14 cellular contexts compared by ENCODE assay signal in the genomic region with DNA sequence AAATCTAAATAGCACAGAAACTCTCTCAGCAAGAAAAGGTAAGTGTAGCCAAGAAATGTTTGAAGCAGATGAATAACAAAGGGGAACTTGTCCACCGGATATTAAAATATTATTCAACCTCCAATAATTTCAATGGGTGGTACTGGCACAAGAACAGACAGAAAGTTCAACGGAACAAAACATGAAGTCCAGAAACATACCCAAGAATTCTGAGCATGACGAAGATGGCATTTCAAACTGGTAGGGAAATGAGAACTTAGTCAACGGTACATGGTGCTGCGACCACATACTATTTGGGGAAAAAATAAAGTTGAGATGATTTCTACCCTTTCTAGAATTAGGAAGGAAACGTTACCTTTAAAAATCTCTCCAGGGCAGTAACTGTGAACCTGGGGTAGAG. TPM values are rescaled to one million over a fixed set of nuclear protein-coding genes. Genes with fewer than 3 reads are reported as not detected.
A peak's percentile ranks its signal among the peaks of the same experiment; 100 is the strongest.
DNase-seq lines count a peak whose midpoint lies in the region; ATAC-seq and TF ChIP-seq lines count a peak whose summit lies in the region.
"Had no signal": no experiment of that assay in that cellular context is flagged by ENCODE, and none has a peak within 500 bp of the region (broad histone marks: within the 10 kb centered on the region; RNA-seq: fewer than 3 reads in every experiment).

No MANE protein-coding gene starts in this region.

- ATAC-seq in CD4-positive, CD25-positive, alpha-beta regulatory T cell (ENCODE audit: low read depth in 2 of 2), result no peak
- ATAC-seq in gastroesophageal sphincter (no peak), GM21737 (IDR thresholded peaks at IDR 0.05; ENCODE audit: unreplicated experiment) (no peak)
- ATAC-seq: K562, left lobe of liver had no signal

- no peaks in the 10 kb centered on the region for H3K36me3 ChIP-seq in CD4-positive, CD25-positive, alpha-beta regulatory T cell (ENCODE audit: control insufficient read depth, insufficient read depth, low read length)
- H3K36me3 ChIP-seq in KMS-11 (ENCODE audit: insufficient read depth) (peaks cover 12% of the 10 kb centered on the region; the same call in 1 of the 2 replicates), neutrophil (no peaks in the 10 kb centered on the region), gastroesophageal sphincter (peaks cover 0 to 7% of the 10 kb centered on the region in 2 donors)

- no peaks in the 10 kb centered on the region for H3K9me3 Mint-ChIP-seq in CD4-positive, CD25-positive, alpha-beta regulatory T cell

- no peak for DNase-seq in CD4-positive, CD25-positive, alpha-beta regulatory T cell
- DNase-seq in astrocyte of the cerebellum (ENCODE audit: low read depth) (no peak), GM20000 (ENCODE audit: low spot score) (no peak), middle frontal gyrus (ENCODE audit: extremely low spot score, low spot score) (no peak)
- DNase-seq: NCI-H2029; stimulated activated CD4-positive, alpha-beta T cell treated with anti-CD3 and anti-CD28 coated beads, Interleukin-2, amount 100 ng/mL, for 48 hours; stimulated activated naive CD4-positive, alpha-beta T cell treated with Interleukin-2 at 50 U/mL for 16 hours had no signal

- peaks cover 96% of the 10 kb centered on the region for H3K79me2 ChIP-seq in KMS-11 (ENCODE audit: insufficient read depth, low read depth)

- peaks cover 42 to 91% (median 78%) of the 10 kb centered on the region in 4 donors for H3K4me1 Mint-ChIP-seq in CD4-positive, CD25-positive, alpha-beta regulatory T cell

- no peaks in the 10 kb centered on the region for H3K36me3 Mint-ChIP-seq in CD4-positive, CD25-positive, alpha-beta regulatory T cell

- peak overlapping the region; percentile 49 to 87 (median 83) for H3K27ac Mint-ChIP-seq in CD4-positive, CD25-positive, alpha-beta regulatory T cell
- H3K27ac Mint-ChIP-seq: progenitor cell of endocrine pancreas had no signal

- no peaks in the 10 kb centered on the region for H3K27me3 ChIP-seq in CD4-positive, CD25-positive, alpha-beta regulatory T cell (ENCODE audit: control insufficient read depth, insufficient read depth, low read length)
- H3K27me3 ChIP-seq in KMS-11 (ENCODE audit: insufficient read depth, low read depth) (no peaks in the 10 kb centered on the region), neutrophil (no peaks in the 10 kb centered on the region), gastroesophageal sphincter (no peaks in the 10 kb centered on the region)

- peaks cover 80% of the 10 kb centered on the region for H3K4me1 ChIP-seq in CD4-positive, CD25-positive, alpha-beta regulatory T cell (ENCODE audit: control insufficient read depth, insufficient read depth, low read length, poor library complexity, severe bottlenecking)
- H3K4me1 ChIP-seq in KMS-11 (ENCODE audit: low read depth, poor library complexity, severe bottlenecking) (peaks cover 88% of the 10 kb centered on the region), neutrophil (ENCODE audit: control insufficient read depth in 1 of 2, insufficient read depth in 1 of 2, low read depth in 1 of 2, low read length in 1 of 2) (peaks cover 93 to 94% of the 10 kb centered on the region in 2 experiments), gastroesophageal sphincter (peaks cover 2 to 96% (median 28%) of the 10 kb centered on the region in 3 donors)

- H3K9me3 ChIP-seq in CD4-positive, CD25-positive, alpha-beta regulatory T cell (ENCODE audit: control insufficient read depth in 2 of 2, low read length in 2 of 2), result no peaks in the 10 kb centered on the region
- H3K9me3 ChIP-seq in neutrophil (no peaks in the 10 kb centered on the region), gastroesophageal sphincter (no peaks in the 10 kb centered on the region)

- peaks cover 57% of the 10 kb centered on the region for H4K20me1 ChIP-seq in KMS-11 (ENCODE audit: insufficient read depth)

- no peak overlapping the region for H3K9ac ChIP-seq in KMS-11

- TF ChIP-seq EP300 in gastroesophageal sphincter (IDR thresholded peaks at IDR 0.05), result no peak

- H3K4me3 ChIP-seq in CD4-positive, CD25-positive, alpha-beta regulatory T cell (ENCODE audit: low read depth, low read length), result peak overlapping the region; percentile 70
- H3K4me3 ChIP-seq in KMS-11 (IDR thresholded peaks at IDR 0.05; ENCODE audit: insufficient read depth, low read depth, low read length) (no peak overlapping the region), astrocyte of the cerebellum (ENCODE audit: low read depth, low read length) (peak overlapping the region; percentile 20), neutrophil (ENCODE audit: low read depth in 1 of 2, low read length in 1 of 2) (peak overlapping the region in 1 of 2 experiments; percentile 7), gastroesophageal sphincter (no peak overlapping the region)
- H3K4me3 ChIP-seq: K562 had no signal

- in situ Hi-C loops in astrocyte of the cerebellum (cut with HindIII; ENCODE audit: low sequenced_read_pairs), result loop anchor here (10.0 kb wide), 1 partner anchor 122 kb away; no protein-coding TSS in a partner anchor

- WGBS in gastroesophageal sphincter (ENCODE audit: low coverage in 1 of 2), 2 donors, result 54 to 63% methylated on average over 4 to 6 of the region's 6 CpGs

- no peak overlapping the region for H2AFZ ChIP-seq in KMS-11 (ENCODE audit: low read depth)

- TF ChIP-seq CTCF in KMS-11 (conservative IDR thresholded peaks at IDR 0.05; ENCODE audit: low read depth, low read length) (no peak), astrocyte of the cerebellum (IDR thresholded peaks at IDR 0.05; ENCODE audit: low read depth, low read length, missing control alignments) (no peak), neutrophil (IDR thresholded peaks at IDR 0.05) (no peak), GM20000 (IDR thresholded peaks at IDR 0.05; ENCODE audit: extremely low read depth, missing control alignments) (no peak), gastroesophageal sphincter (IDR thresholded peaks at IDR 0.05) (no peak)

- H3K4me2 ChIP-seq in KMS-11, result peak overlapping the region; percentile 23; the same call in 1 of the 2 replicates

- H3K4me3 Mint-ChIP-seq in CD4-positive, CD25-positive, alpha-beta regulatory T cell, result peak overlapping the region; percentile 21 to 84 (median 70)

- peak overlapping the region; percentile 51 for H3K27ac ChIP-seq in CD4-positive, CD25-positive, alpha-beta regulatory T cell (ENCODE audit: insufficient read depth, low read length, poor library complexity, severe bottlenecking)
- H3K27ac ChIP-seq in KMS-11 (no peak overlapping the region), neutrophil (peak overlapping the region; percentile 97), gastroesophageal sphincter (peak overlapping the region in 2 of 4 donors; percentile 53 to 59)

- H3K27me3 Mint-ChIP-seq in CD4-positive, CD25-positive, alpha-beta regulatory T cell, result no peaks in the 10 kb centered on the region
- H3K27me3 Mint-ChIP-seq: progenitor cell of endocrine pancreas had no signal

- no peak for TF ChIP-seq POLR2A in gastroesophageal sphincter (IDR thresholded peaks at IDR 0.05)

RNA-seq across cellular contexts. Expression of a gene that starts 5.5 kb away (rescaled TPM):
- total RNA-seq in CD4-positive, CD25-positive, alpha-beta regulatory T cell, result 24.8 TPM
- 1 to 10 TPM; 2.4 to 3.8 (median 2.6) TPM for polyA plus RNA-seq in CD4-positive, CD25-positive, alpha-beta regulatory T cell
- total RNA-seq in gastroesophageal sphincter, result 10 to 100 TPM; 13.8 to 30.6 (median 19.9) TPM

RNA-seq across cellular contexts. Expression of a gene that starts 30.9 kb away (rescaled TPM):
- 32.3 TPM for total RNA-seq in CD4-positive, CD25-positive, alpha-beta regulatory T cell
- polyA plus RNA-seq in CD4-positive, CD25-positive, alpha-beta regulatory T cell, result 10 to 100 TPM; 56.8 to 72.5 (median 60.0) TPM
- total RNA-seq in gastroesophageal sphincter, result 10 to 100 TPM; 56.1 to 75.5 (median 64.5) TPM

RNA-seq across cellular contexts. Expression of a gene that starts 48.7 kb away (rescaled TPM):
- total RNA-seq in CD4-positive, CD25-positive, alpha-beta regulatory T cell, result 176 TPM
- 10 to 100 TPM; 67.0 to 85.2 (median 68.4) TPM for polyA plus RNA-seq in CD4-positive, CD25-positive, alpha-beta regulatory T cell
- total RNA-seq in gastroesophageal sphincter, result 10 to 100 TPM; 22.5 to 39.5 (median 27.7) TPM

Comparison
In these comparisons a context has a peak if more than half of its experiments do, and no peak if none do; other contexts are left out.
1. H3K4me3 ChIP-seq: peak in CD4-positive, CD25-positive, alpha-beta regulatory T cell (single experiment) and astrocyte of the cerebellum (single experiment); none in KMS-11 (single experiment) and gastroesophageal sphincter (0 of 2).